20 cellular contexts compared by ENCODE assay signal in genomic region chr4:87947381-87948160, GRCh38.
"Had no signal": no experiment of that assay in that cellular context is flagged by ENCODE, and none has a peak within 500 bp of the region (broad histone marks: within the 10 kb centered on the region; RNA-seq: fewer than 3 reads in every experiment).

No MANE protein-coding gene starts in this region.

- H3K9me3 ChIP-seq: heart right ventricle, left lung, lower lobe of right lung, prostate gland, right lobe of liver, suprapubic skin, thyroid gland, upper lobe of left lung, uterus had no signal

- ATAC-seq: left lung; lower lobe of right lung; right lobe of liver; stimulated activated effector memory CD8-positive, alpha-beta T cell treated with anti-CD3 and anti-CD28 coated beads, Interleukin-12 subunit alpha, Interleukin-12 subunit beta, amount 100 ng/mL, for 72 hours; stimulated activated naive CD8-positive, alpha-beta T cell treated with anti-CD3 and anti-CD28 coated beads, Interleukin-15, Interleukin-2, amounts not matched to agents 100 U/mL and 50 U/mL, for 24 hours had no signal

- H3K4me3 ChIP-seq: coronary artery, dorsolateral prefrontal cortex, heart right ventricle, left lung, lower lobe of right lung, prostate gland, right lobe of liver, suprapubic skin, thyroid gland, upper lobe of left lung, uterus had no signal

- H3K27me3 ChIP-seq: dorsolateral prefrontal cortex, heart right ventricle, left lung, right lobe of liver, suprapubic skin, thyroid gland, upper lobe of left lung, uterus had no signal

- H3K27ac ChIP-seq: coronary artery, dorsolateral prefrontal cortex, heart right ventricle, left lung, lower lobe of right lung, parathyroid adenoma, prostate gland, right lobe of liver, suprapubic skin, thyroid gland, upper lobe of left lung, uterus had no signal

- H3K36me3 ChIP-seq: heart right ventricle, left lung, lower lobe of right lung, prostate gland, right lobe of liver, suprapubic skin, thyroid gland, upper lobe of left lung, uterus had no signal

- H3K9ac ChIP-seq: parathyroid adenoma had no signal

- H3K79me2 ChIP-seq: parathyroid adenoma had no signal

- H2AFZ ChIP-seq: parathyroid adenoma had no signal

- DNase-seq: dorsolateral prefrontal cortex; effector CD8-positive, alpha-beta T cell; heart right ventricle; hypothalamus; left lung; lower lobe of right lung; midbrain; retina; right lobe of liver; stimulated activated CD4-positive, alpha-beta T cell treated with anti-CD3 and anti-CD28 coated beads, Interleukin-4, amount 100 ng/mL, for 1 hour; stimulated activated CD8-positive, alpha-beta memory T cell treated with anti-CD3 and anti-CD28 coated beads, Interleukin-4, amount 100 ng/mL, for 48 hours; stimulated activated naive CD8-positive, alpha-beta T cell treated with anti-CD3 and anti-CD28 coated beads, Interleukin-15, Interleukin-2, amounts not matched to agents 100 U/mL and 50 U/mL, for 24 hours; thyroid gland; upper lobe of left lung; uterus had no signal

- H3K4me1 ChIP-seq: left lung, lower lobe of right lung, parathyroid adenoma, prostate gland, right lobe of liver, uterus had no signal
